Comparison of ENCODE assay signal across 8 cellular contexts in genomic region chr7:55415173-55415778, GRCh38. TPM values are rescaled to one million over a fixed set of nuclear protein-coding genes. Genes with fewer than 3 reads are reported as not detected.
DNase-seq lines count a peak whose midpoint lies in the region; TF ChIP-seq lines count a peak whose summit lies in the region.

No MANE protein-coding gene starts in this region.

- H3K27ac ChIP-seq in MM.1S (ENCODE audit: low read length) = no peak overlapping the region
- H3K27ac ChIP-seq in SJCRH30 = no peak overlapping the region
- no peak overlapping the region for H3K27ac ChIP-seq in parathyroid adenoma

- H3K4me3 ChIP-seq in GM12864 (ENCODE audit: low read depth, low read length) (no peak overlapping the region), MM.1S (ENCODE audit: low read length) (no peak overlapping the region), SJCRH30 (no peak overlapping the region), parathyroid adenoma (ENCODE audit: low read depth, low read length) (no peak overlapping the region)

- H3F3A ChIP-seq in MM.1S (ENCODE audit: insufficient read depth, low read length) = no peaks in the 10 kb centered on the region

- H3K27me3 ChIP-seq in MM.1S (replicated peaks; ENCODE audit: insufficient read depth, low read length) (no peaks in the 10 kb centered on the region), SJCRH30 (no peaks in the 10 kb centered on the region), parathyroid adenoma (ENCODE audit: control insufficient read depth, insufficient read depth, low read length) (no peaks in the 10 kb centered on the region)

- H2AFZ ChIP-seq in MM.1S (ENCODE audit: low read length) (no peak overlapping the region), parathyroid adenoma (no peak overlapping the region)

- H3K4me2 ChIP-seq in MM.1S (ENCODE audit: low read depth, low read length) = no peak overlapping the region
- no peak overlapping the region for H3K4me2 ChIP-seq in parathyroid adenoma (ENCODE audit: low read length)

- H3K9me3 ChIP-seq in MM.1S (replicated peaks; ENCODE audit: insufficient read depth, low read length) (no peaks in the 10 kb centered on the region), SJCRH30 (replicated peaks) (no peaks in the 10 kb centered on the region), parathyroid adenoma (ENCODE audit: control insufficient read depth, low read length) (no peaks in the 10 kb centered on the region)

- peak; percentile 66 for TF ChIP-seq CTCF in GM12864 (IDR thresholded peaks at IDR 0.05; ENCODE audit: low read depth, low read length, missing control alignments)
- peak; percentile 77 for TF ChIP-seq CTCF in MM.1S (IDR thresholded peaks at IDR 0.05; ENCODE audit: low read length)
- peak; percentile 90 for TF ChIP-seq CTCF in parathyroid adenoma (IDR thresholded peaks at IDR 0.05)

- H3K4me1 ChIP-seq in MM.1S (ENCODE audit: low read length) (no peaks in the 10 kb centered on the region), SJCRH30 (peaks cover under 1% of the 10 kb centered on the region; the same call in 1 of the 2 replicates), parathyroid adenoma (no peaks in the 10 kb centered on the region)

- no peaks in the 10 kb centered on the region for H3K9me2 ChIP-seq in MM.1S (replicated peaks; ENCODE audit: insufficient read depth, low read length)

- no peak overlapping the region for H3K9ac ChIP-seq in MM.1S (ENCODE audit: low read length)
- H3K9ac ChIP-seq in parathyroid adenoma = no peak overlapping the region

- H3K79me2 ChIP-seq in MM.1S (ENCODE audit: low read length) (no peaks in the 10 kb centered on the region), parathyroid adenoma (no peaks in the 10 kb centered on the region)

- DNase-seq in GM12864 (ENCODE audit: low read depth) (peak; percentile 27), HCEC 1CT (peak; percentile 62), MM.1S (peak; percentile 81), SJCRH30 (peak; percentile 86 to 94), foreskin melanocyte (peak; percentile 59), ureter (ENCODE audit: low spot score) (peak; percentile 87)
- peak; percentile 60 for DNase-seq in activated effector memory CD4-positive, alpha-beta T cell treated with Interleukin-2 at 50 U/mL for 16 hours

- no peaks in the 10 kb centered on the region for H4K20me1 ChIP-seq in MM.1S (ENCODE audit: insufficient read depth, low read length)

- no peaks in the 10 kb centered on the region for H3K36me3 ChIP-seq in MM.1S (replicated peaks; ENCODE audit: insufficient read depth, low read length)
- no peaks in the 10 kb centered on the region for H3K36me3 ChIP-seq in SJCRH30
- no peaks in the 10 kb centered on the region for H3K36me3 ChIP-seq in parathyroid adenoma (ENCODE audit: control insufficient read depth, insufficient read depth, low read length)

RNA-seq across cellular contexts. Expression of gene LANCL2, which starts 50.1 kb away (rescaled TPM):
- total RNA-seq in SJCRH30 (2014; rRNA removed; shearing (Covaris generic)) = 23.4 and 28.0 TPM in 2 replicates
- total RNA-seq in ureter = 16.8 TPM

Comparison
In these comparisons a context has a peak if more than half of its experiments do, and no peak if none do; other contexts are left out.
1. DNase-seq: peak in every context shown above with its lines; median percentile 90 in SJCRH30; 87 in ureter; 81 in MM.1S; 62 in HCEC 1CT; 60 in activated effector memory CD4-positive, alpha-beta T cell treated with Interleukin-2 at 50 U/mL for 16 hours; 59 in foreskin melanocyte; 27 in GM12864.